In genomic region chr7:88318196-88318595, GRCh38 we compare ENCODE assay signal across 28 cellular contexts. TPM values are rescaled to one million over a fixed set of nuclear protein-coding genes. Genes with fewer than 3 reads are reported as not detected.
"Had no signal": no experiment of that assay in that cellular context is flagged by ENCODE, and none has a peak within 500 bp of the region (broad histone marks: within the 10 kb centered on the region; RNA-seq: fewer than 3 reads in every experiment).

No MANE protein-coding gene starts in this region.

- DNase-seq: cerebellar nuclear complex; cortex of kidney; dorsolateral prefrontal cortex; effector CD4-positive, alpha-beta T cell; erythroblast; heart left ventricle; left colon; left ventricle myocardium superior; lower lobe of right lung; natural killer cell; occipital lobe; ovary; posterior cingulate gyrus; psoas muscle; right cardiac atrium; sigmoid colon; stimulated activated CD4-positive, alpha-beta T cell treated with anti-CD3 and anti-CD28 coated beads, Interleukin-2, amount 100 ng/mL, for 24 hours; stimulated activated CD4-positive, alpha-beta T cell treated with anti-CD3 and anti-CD28 coated beads, Interleukin-4, amount 100 ng/mL, for 24 hours; stimulated activated naive CD4-positive, alpha-beta T cell treated with Interleukin-2 at 50 U/mL for 16 hours; stomach; testis; tibial artery; upper lobe of left lung had no signal

- H3K27me3 ChIP-seq: dorsolateral prefrontal cortex, gastroesophageal sphincter, heart left ventricle, hepatocyte, ovary, sigmoid colon, stomach, testis, tibial artery, upper lobe of left lung had no signal

- H3K27ac ChIP-seq: dorsolateral prefrontal cortex, gastroesophageal sphincter, heart left ventricle, hepatocyte, lower lobe of right lung, ovary, psoas muscle, sigmoid colon, stomach, testis, tibial artery had no signal

- H3K79me2 ChIP-seq: hepatocyte had no signal

- H2AFZ ChIP-seq: hepatocyte had no signal

- H3K4me2 ChIP-seq: hepatocyte had no signal

- H3K4me1 ChIP-seq: tibial artery had no signal

- H3K9me3 ChIP-seq: gastroesophageal sphincter, heart left ventricle, lower lobe of right lung, ovary, psoas muscle, sigmoid colon, stomach, testis, tibial artery, upper lobe of left lung had no signal

- FAIRE-seq: urothelium cell line had no signal

- H3K4me3 ChIP-seq: dorsolateral prefrontal cortex, gastroesophageal sphincter, heart left ventricle, hepatocyte, lower lobe of right lung, ovary, psoas muscle, sigmoid colon, stomach, testis, tibial artery, upper lobe of left lung had no signal

- ATAC-seq: gastroesophageal sphincter; left colon; natural killer cell; psoas muscle; stimulated activated effector memory CD8-positive, alpha-beta T cell treated with anti-CD3 and anti-CD28 coated beads, Interleukin-12 subunit alpha, Interleukin-12 subunit beta, amount 100 ng/mL, for 72 hours had no signal

- H3K36me3 ChIP-seq: gastroesophageal sphincter, heart left ventricle, lower lobe of right lung, ovary, sigmoid colon, stomach, tibial artery, upper lobe of left lung had no signal

RNA-seq across cellular contexts. Expression of gene STEAP4, which starts 11.5 kb away (rescaled TPM):
- polyA plus RNA-seq: hepatocyte, neural cell had no signal
